11 cellular contexts compared by ENCODE assay signal in the genomic region with DNA sequence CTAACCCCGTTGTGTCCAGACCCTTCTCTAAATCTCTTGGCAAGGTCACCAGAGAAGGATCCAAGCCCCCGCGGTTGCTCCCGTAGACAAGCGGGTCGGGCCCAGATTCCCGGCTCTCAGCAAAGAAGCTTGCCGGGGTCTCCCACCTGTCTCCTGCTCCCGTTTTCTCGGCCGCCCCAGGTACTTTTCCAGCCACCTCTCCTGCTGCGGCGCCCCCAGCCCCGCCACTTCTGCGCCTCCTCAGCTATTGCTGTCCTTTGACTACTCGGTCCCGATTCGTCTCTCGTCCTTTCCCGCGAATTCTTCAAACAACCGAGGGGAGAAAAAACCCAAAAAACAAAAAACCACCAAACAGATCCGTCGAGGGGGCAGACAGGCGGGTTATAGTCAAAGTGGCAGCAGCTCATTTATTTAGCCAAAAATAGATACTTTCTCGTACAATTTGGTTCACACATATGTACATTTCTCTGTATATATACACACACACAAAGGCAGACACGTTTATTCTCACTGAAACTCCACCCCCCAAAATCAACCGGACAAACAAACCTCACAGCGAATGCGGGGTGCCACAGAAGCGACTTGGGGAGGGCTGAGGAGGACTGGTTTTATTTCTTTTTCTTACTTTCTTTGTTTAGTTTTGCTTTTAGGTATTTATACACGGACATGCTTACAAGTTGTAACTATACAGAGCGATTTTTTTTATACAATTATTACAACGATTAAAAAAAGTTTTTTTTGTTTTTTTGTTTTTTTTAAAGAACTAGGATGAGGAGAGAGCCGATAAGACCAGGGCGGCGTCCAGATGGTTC. TPM values are rescaled to one million over a fixed set of nuclear protein-coding genes. Genes with fewer than 3 reads are reported as not detected.
DNase-seq lines count a peak whose midpoint lies in the region; TF ChIP-seq lines count a peak whose summit lies in the region.
"Had no signal": no experiment of that assay in that cellular context is flagged by ENCODE, and none has a peak within 500 bp of the region (broad histone marks: within the 10 kb centered on the region; RNA-seq: fewer than 3 reads in every experiment).

No MANE protein-coding gene starts in this region.

- DNase-seq in AG04449 (ENCODE audit: low read depth, low spot score) = no peak
- no peak for DNase-seq in GM23248
- DNase-seq in mesenteric fat pad (ENCODE audit: low spot score) = peak; percentile 67
- no peak for DNase-seq in inferior parietal cortex (ENCODE audit: extremely low spot score)
- no peak for DNase-seq in A172 (ENCODE audit: low spot score)
- no peak for DNase-seq in D341Med (ENCODE audit: low spot score)
- DNase-seq in DMS153 treated with DMSO at 0.1 percent for 48 hours (lab: John Stamatoyannopoulos, UW; ENCODE audit: unreplicated experiment) = no peak
- DNase-seq: activated CD4-positive, alpha-beta T cell treated with anti-CD3 and anti-CD28 coated beads for 1 hour; cerebellar nuclear complex; KG1 had no signal

- no peaks in the 10 kb centered on the region for H3K9me3 ChIP-seq in GM23248 (ENCODE audit: low read depth)

- peak overlapping the region; percentile 80 for H3K4me2 ChIP-seq in GM23248 (ENCODE audit: unreplicated experiment)

- POLR2A ChIA-PET in AG04449 (lab: Yijun Ruan, JAX) = no interaction called here

- peak overlapping the region in 3 of 5 experiments; percentile 74 to 98 (median 87) for H3K27ac Mint-ChIP-seq in brain

- H3K4me3 ChIP-seq in AG04449 (ENCODE audit: low read depth, low read length) = peak overlapping the region; percentile 76
- H3K4me3 ChIP-seq in GM23248 = peak overlapping the region; percentile 96; the same call in 1 of the 2 replicates

- H3K79me2 ChIP-seq in GM23248 (ENCODE audit: insufficient read depth) = peaks cover 26% of the 10 kb centered on the region

- H2AFZ ChIP-seq in GM23248 = no peak overlapping the region

- H3K9me2 ChIP-seq in GM23248 (ENCODE audit: insufficient read depth) = no peaks in the 10 kb centered on the region

- no peak overlapping the region for H3K27ac ChIP-seq in GM23248

- CTCF ChIA-PET in AG04449 (lab: Yijun Ruan, JAX) = interaction anchor here (0.8 to 7.5 kb wide), 16 partner anchors 13 to 1088 kb away, joined by 3 to 42 read pairs (median 4); partner anchors contain the start of gene IRX5

- TF ChIP-seq CTCF in AG04449 (IDR thresholded peaks at IDR 0.05; ENCODE audit: insufficient read depth, low read length, missing control alignments) (no peak), brain (conservative IDR thresholded peaks at IDR 0.05) (no peak)

- no peaks in the 10 kb centered on the region for H3K36me3 ChIP-seq in GM23248 (ENCODE audit: low read depth)

- H3K27me3 Mint-ChIP-seq in brain = peaks cover 95% of the 10 kb centered on the region

- peaks cover 0 to 11% (median 3%) of the 10 kb centered on the region in 5 experiments for H3K9me3 Mint-ChIP-seq in brain

- H3F3A ChIP-seq in GM23248 (ENCODE audit: insufficient read depth) = no peaks in the 10 kb centered on the region

- H3K4me1 Mint-ChIP-seq in brain = peaks cover 38% of the 10 kb centered on the region

- WGBS in GM23248 (ENCODE audit: low coverage in 1 of 2, low lambda C conversion rate in 2 of 2, missing lambda C conversion rate in 2 of 2), 2 experiments = 95 to 96% methylated on average over 37 of the region's 37 CpGs

- peaks cover 29% of the 10 kb centered on the region for H3K36me3 Mint-ChIP-seq in brain

- in situ Hi-C loops in GM23248 (cut with MboI) = no loop called here

- no peaks in the 10 kb centered on the region for H4K20me1 ChIP-seq in GM23248 (ENCODE audit: insufficient read depth)

- peak overlapping the region; percentile 26 to 94 (median 89) for H3K4me3 Mint-ChIP-seq in brain

- no peaks in the 10 kb centered on the region for H3K27me3 ChIP-seq in GM23248 (replicated peaks; ENCODE audit: insufficient read depth)

- peaks cover 12% of the 10 kb centered on the region; the same call in 1 of the 2 replicates for H3K4me1 ChIP-seq in GM23248 (ENCODE audit: insufficient read depth)

- H3K9ac ChIP-seq in GM23248 = no peak overlapping the region

RNA-seq across cellular contexts. Expression of gene IRX3, which starts 3.5 kb away (rescaled TPM):
- total RNA-seq in GM23248 (2014; rRNA removed; shearing (Covaris generic)) = 9.2 and 15.6 TPM in 2 replicates
- polyA plus RNA-seq in GM23248 (2016; fragmentation: Nextera tagmentation; extraction: Ambion mirVana) (6.4 and 8.8 TPM in 2 replicates), brain (ENCODE audit: insufficient read depth, low read depth, low replicate concordance) (58.7 TPM)
- total RNA-seq in mesenteric fat pad = 1.4 TPM
- total RNA-seq in A172 (2014; rRNA removed; shearing (Covaris generic)) = 7.7 and 8.6 TPM in 2 replicates
